29 cellular contexts compared by ENCODE assay signal in the genomic region with DNA sequence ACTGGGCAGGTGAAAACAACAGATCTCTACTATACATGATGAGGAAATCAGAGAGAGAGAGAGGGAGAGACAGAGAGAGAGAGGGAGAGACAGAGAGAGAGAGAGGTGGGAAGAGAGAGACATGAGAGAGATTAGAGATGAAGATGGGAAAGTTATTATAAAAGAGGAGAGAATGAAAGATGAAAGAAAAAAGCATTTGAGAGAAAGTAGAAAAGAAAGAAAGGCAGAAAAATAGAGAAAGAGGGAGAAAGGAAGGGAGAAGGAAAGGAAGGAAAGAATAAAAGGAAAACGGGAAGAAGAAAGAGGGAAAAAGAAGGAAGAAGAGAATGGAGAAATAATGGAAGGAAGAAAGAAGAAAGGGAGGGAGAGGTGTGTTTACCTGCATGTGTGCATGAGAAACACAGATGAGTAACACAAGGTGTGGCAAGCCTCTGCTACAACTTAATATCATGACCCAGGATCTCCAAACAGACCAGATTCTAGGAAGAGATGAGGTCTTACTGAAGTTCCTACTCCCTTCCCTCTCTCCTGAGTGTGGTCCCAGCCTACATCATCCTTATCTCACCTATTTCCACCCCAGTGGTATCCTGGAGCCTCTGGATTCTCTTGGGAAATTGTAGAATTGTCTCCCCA.
"Had no signal": no experiment of that assay in that cellular context is flagged by ENCODE, and none has a peak within 500 bp of the region (broad histone marks: within the 10 kb centered on the region; RNA-seq: fewer than 3 reads in every experiment).

No MANE protein-coding gene starts in this region.

- DNase-seq: activated B cell treated with CpG ODN at 0.5 μM for 24 hours; activated CD4-positive, alpha-beta T cell treated with anti-CD3 and anti-CD28 coated beads, Interleukin-2, amount 50 U/mL, for 1 hour; activated CD8-positive, alpha-beta T cell treated with anti-CD3 and anti-CD28 coated beads for 36 hours; activated gamma-delta T cell treated with Interleukin-2 at 50 U/mL for 16 hours; activated naive CD8-positive, alpha-beta T cell treated with anti-CD3 and anti-CD28 coated beads, Interleukin-2, amount 50 U/mL, for 24 hours; activated T-cell treated with anti-CD3 and anti-CD28 coated beads, Interleukin-2, amount 50 U/mL, for 4 hours; amygdala; cerebellar nuclear complex; effector memory CD8-positive, alpha-beta T cell; esophagus squamous epithelium; islet precursor cell; left cardiac atrium; left ventricle myocardium superior; naive thymus-derived CD4-positive, alpha-beta T cell; ovary; right lobe of liver; stimulated activated CD4-positive, alpha-beta T cell treated with anti-CD3 and anti-CD28 coated beads, Interleukin-4, amount 100 ng/mL, for 1 hour; stimulated activated naive CD8-positive, alpha-beta T cell treated with anti-CD3 and anti-CD28 coated beads, Interleukin-15, Interleukin-2, amounts not matched to agents 100 U/mL and 50 U/mL, for 24 hours; T-helper 1 cell; testis; transverse colon had no signal

- H3K4me3 Mint-ChIP-seq: activated B cell treated with CpG ODN at 0.5 μM for 24 hours; activated CD8-positive, alpha-beta T cell treated with anti-CD3 and anti-CD28 coated beads for 36 hours; activated naive CD4-positive, alpha-beta T cell treated with anti-CD3 and anti-CD28 coated beads, Interleukin-2, amount 50 U/mL, for 24 hours; activated naive CD8-positive, alpha-beta T cell treated with anti-CD3 and anti-CD28 coated beads, Interleukin-2, amount 50 U/mL, for 24 hours; activated T-cell treated with anti-CD3 and anti-CD28 coated beads, Interleukin-2, amount 50 U/mL, for 4 hours; activated T-helper 17 cell treated with anti-CD3 and anti-CD28 coated beads, Interleukin-2, amount 50 U/mL, for 72 hours; effector memory CD8-positive, alpha-beta T cell; mesothelial cell of epicardium; naive thymus-derived CD4-positive, alpha-beta T cell; T-helper 2 cell treated with Interferon-gamma antibody and Interleukin-4, amounts not matched to agents 5 μg/mL and 100 μg/mL, for 36 hours had no signal

- H3K4me1 ChIP-seq: esophagus squamous epithelium, right lobe of liver, testis, transverse colon had no signal

- ATAC-seq: activated CD8-positive, alpha-beta T cell treated with anti-CD3 and anti-CD28 coated beads for 36 hours; activated naive CD8-positive, alpha-beta T cell treated with anti-CD3 and anti-CD28 coated beads, Interleukin-2, amount 50 U/mL, for 24 hours; activated T-cell treated with anti-CD3 and anti-CD28 coated beads, Interleukin-2, amount 50 U/mL, for 4 hours; activated T-helper 17 cell treated with anti-CD3 and anti-CD28 coated beads, Interleukin-2, amount 50 U/mL, for 72 hours; effector memory CD8-positive, alpha-beta T cell; left cardiac atrium; left ventricle myocardium superior; naive thymus-derived CD4-positive, alpha-beta T cell; right lobe of liver; stimulated activated naive CD8-positive, alpha-beta T cell treated with anti-CD3 and anti-CD28 coated beads, Interleukin-15, Interleukin-2, amounts not matched to agents 100 U/mL and 50 U/mL, for 24 hours had no signal

- H3K9me3 Mint-ChIP-seq: activated B cell treated with CpG ODN at 0.5 μM for 24 hours; activated CD8-positive, alpha-beta T cell treated with anti-CD3 and anti-CD28 coated beads for 36 hours; activated naive CD4-positive, alpha-beta T cell treated with anti-CD3 and anti-CD28 coated beads, Interleukin-2, amount 50 U/mL, for 24 hours; activated naive CD8-positive, alpha-beta T cell treated with anti-CD3 and anti-CD28 coated beads, Interleukin-2, amount 50 U/mL, for 24 hours; activated T-cell treated with anti-CD3 and anti-CD28 coated beads, Interleukin-2, amount 50 U/mL, for 4 hours; activated T-helper 17 cell treated with anti-CD3 and anti-CD28 coated beads, Interleukin-2, amount 50 U/mL, for 72 hours; effector memory CD8-positive, alpha-beta T cell; mesothelial cell of epicardium; T-helper 2 cell treated with Interferon-gamma antibody and Interleukin-4, amounts not matched to agents 5 μg/mL and 100 μg/mL, for 36 hours had no signal

- H3K27ac Mint-ChIP-seq: activated B cell treated with CpG ODN at 0.5 μM for 24 hours; activated CD8-positive, alpha-beta T cell treated with anti-CD3 and anti-CD28 coated beads for 36 hours; activated naive CD4-positive, alpha-beta T cell treated with anti-CD3 and anti-CD28 coated beads, Interleukin-2, amount 50 U/mL, for 24 hours; activated naive CD8-positive, alpha-beta T cell treated with anti-CD3 and anti-CD28 coated beads, Interleukin-2, amount 50 U/mL, for 24 hours; activated T-helper 17 cell treated with anti-CD3 and anti-CD28 coated beads, Interleukin-2, amount 50 U/mL, for 72 hours; effector memory CD8-positive, alpha-beta T cell; naive thymus-derived CD4-positive, alpha-beta T cell; progenitor cell of endocrine pancreas; T-helper 2 cell treated with Interferon-gamma antibody and Interleukin-4, amounts not matched to agents 5 μg/mL and 100 μg/mL, for 36 hours had no signal

- H3K4me3 ChIP-seq: cardiac muscle cell, coronary artery, esophagus squamous epithelium, hepatocyte, ovary, right lobe of liver, testis, transverse colon had no signal

- H3K27me3 Mint-ChIP-seq: progenitor cell of endocrine pancreas had no signal

- H3K4me2 ChIP-seq: hepatocyte had no signal

- H3K79me2 ChIP-seq: hepatocyte had no signal

- H2AFZ ChIP-seq: hepatocyte had no signal

- H3K36me3 ChIP-seq: cardiac muscle cell, esophagus squamous epithelium, ovary, right lobe of liver, transverse colon had no signal

- H3K27ac ChIP-seq: cardiac muscle cell, coronary artery, esophagus squamous epithelium, hepatocyte, ovary, right lobe of liver, testis, transverse colon had no signal

- H3K27me3 ChIP-seq: cardiac muscle cell, hepatocyte, ovary, right lobe of liver, testis, transverse colon had no signal

- H3K36me3 Mint-ChIP-seq: activated naive CD4-positive, alpha-beta T cell treated with anti-CD3 and anti-CD28 coated beads, Interleukin-2, amount 50 U/mL, for 24 hours; mesothelial cell of epicardium; naive thymus-derived CD4-positive, alpha-beta T cell had no signal

- H3K4me1 Mint-ChIP-seq: activated B cell treated with CpG ODN at 0.5 μM for 24 hours; activated naive CD4-positive, alpha-beta T cell treated with anti-CD3 and anti-CD28 coated beads, Interleukin-2, amount 50 U/mL, for 24 hours; activated naive CD8-positive, alpha-beta T cell treated with anti-CD3 and anti-CD28 coated beads, Interleukin-2, amount 50 U/mL, for 24 hours; activated T-helper 17 cell treated with anti-CD3 and anti-CD28 coated beads, Interleukin-2, amount 50 U/mL, for 72 hours; naive thymus-derived CD4-positive, alpha-beta T cell had no signal

- H3K9me3 ChIP-seq: esophagus squamous epithelium, ovary, right lobe of liver, testis, transverse colon had no signal
